1 cellular context compared by ENCODE assay signal in the genomic region with DNA sequence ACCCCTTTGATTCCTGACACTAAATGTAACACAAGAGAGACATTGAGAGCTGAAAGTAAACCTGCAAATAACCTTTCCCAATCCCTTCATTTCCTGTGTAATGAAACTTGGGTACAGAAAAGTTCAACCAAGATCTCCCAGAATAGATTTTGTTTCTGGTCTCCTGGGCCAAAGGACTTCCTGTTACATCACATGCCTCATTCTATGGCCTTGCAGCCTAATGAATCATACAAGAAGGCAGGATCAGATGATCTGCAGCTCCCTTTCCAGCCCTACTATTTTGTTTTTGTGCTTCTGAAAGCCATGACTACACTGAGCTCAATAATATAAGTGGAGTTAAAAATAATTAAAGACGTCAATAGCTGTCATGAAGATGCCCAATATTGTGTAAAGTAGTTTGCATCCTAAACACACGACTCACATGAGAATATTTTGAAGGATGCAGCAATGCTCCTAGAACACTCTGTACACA.
TF ChIP-seq lines count a peak whose summit lies in the region.

No MANE protein-coding gene starts in this region.

TF ChIP-seq in HepG2, 621 proteins besides CTCF, POLR2A, EP300 and RAD21 (continued from another document and continues in another):
- TF ChIP-seq TFE3 (CRISPR knock-in tag; IDR thresholded peaks at IDR 0.05): peak; percentile 98
- TF ChIP-seq ZNF501 (CRISPR knock-in tag; IDR thresholded peaks at IDR 0.05): no peak
- TF ChIP-seq, protein P1, sequence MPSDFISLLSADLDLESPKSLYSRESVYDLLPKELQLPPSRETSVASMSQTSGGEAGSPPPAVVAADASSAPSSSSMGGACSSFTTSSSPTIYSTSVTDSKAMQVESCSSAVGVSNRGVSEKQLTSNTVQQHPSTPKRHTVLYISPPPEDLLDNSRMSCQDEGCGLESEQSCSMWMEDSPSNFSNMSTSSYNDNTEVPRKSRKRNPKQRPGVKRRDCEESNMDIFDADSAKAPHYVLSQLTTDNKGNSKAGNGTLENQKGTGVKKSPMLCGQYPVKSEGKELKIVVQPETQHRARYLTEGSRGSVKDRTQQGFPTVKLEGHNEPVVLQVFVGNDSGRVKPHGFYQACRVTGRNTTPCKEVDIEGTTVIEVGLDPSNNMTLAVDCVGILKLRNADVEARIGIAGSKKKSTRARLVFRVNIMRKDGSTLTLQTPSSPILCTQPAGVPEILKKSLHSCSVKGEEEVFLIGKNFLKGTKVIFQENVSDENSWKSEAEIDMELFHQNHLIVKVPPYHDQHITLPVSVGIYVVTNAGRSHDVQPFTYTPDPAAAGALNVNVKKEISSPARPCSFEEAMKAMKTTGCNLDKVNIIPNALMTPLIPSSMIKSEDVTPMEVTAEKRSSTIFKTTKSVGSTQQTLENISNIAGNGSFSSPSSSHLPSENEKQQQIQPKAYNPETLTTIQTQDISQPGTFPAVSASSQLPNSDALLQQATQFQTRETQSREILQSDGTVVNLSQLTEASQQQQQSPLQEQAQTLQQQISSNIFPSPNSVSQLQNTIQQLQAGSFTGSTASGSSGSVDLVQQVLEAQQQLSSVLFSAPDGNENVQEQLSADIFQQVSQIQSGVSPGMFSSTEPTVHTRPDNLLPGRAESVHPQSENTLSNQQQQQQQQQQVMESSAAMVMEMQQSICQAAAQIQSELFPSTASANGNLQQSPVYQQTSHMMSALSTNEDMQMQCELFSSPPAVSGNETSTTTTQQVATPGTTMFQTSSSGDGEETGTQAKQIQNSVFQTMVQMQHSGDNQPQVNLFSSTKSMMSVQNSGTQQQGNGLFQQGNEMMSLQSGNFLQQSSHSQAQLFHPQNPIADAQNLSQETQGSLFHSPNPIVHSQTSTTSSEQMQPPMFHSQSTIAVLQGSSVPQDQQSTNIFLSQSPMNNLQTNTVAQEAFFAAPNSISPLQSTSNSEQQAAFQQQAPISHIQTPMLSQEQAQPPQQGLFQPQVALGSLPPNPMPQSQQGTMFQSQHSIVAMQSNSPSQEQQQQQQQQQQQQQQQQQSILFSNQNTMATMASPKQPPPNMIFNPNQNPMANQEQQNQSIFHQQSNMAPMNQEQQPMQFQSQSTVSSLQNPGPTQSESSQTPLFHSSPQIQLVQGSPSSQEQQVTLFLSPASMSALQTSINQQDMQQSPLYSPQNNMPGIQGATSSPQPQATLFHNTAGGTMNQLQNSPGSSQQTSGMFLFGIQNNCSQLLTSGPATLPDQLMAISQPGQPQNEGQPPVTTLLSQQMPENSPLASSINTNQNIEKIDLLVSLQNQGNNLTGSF (CRISPR knock-in tag; IDR thresholded peaks at IDR 0.05): no peak
- TF ChIP-seq ATAD3A (CRISPR knock-in tag; IDR thresholded peaks at IDR 0.05): no peak
- TF ChIP-seq, protein P2, sequence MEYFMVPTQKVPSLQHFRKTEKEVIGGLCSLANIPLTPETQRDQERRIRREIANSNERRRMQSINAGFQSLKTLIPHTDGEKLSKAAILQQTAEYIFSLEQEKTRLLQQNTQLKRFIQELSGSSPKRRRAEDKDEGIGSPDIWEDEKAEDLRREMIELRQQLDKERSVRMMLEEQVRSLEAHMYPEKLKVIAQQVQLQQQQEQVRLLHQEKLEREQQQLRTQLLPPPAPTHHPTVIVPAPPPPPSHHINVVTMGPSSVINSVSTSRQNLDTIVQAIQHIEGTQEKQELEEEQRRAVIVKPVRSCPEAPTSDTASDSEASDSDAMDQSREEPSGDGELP (IDR thresholded peaks at IDR 0.05; ENCODE audit: borderline replicate concordance, low read depth): peak; percentile 79; the same call in 1 of the 2 replicates
- TF ChIP-seq IRX3 (CRISPR knock-in tag; IDR thresholded peaks at IDR 0.05; ENCODE audit: borderline replicate concordance, low read depth): no peak
- no peak for TF ChIP-seq FOXA1 (IDR thresholded peaks at IDR 0.05)
- TF ChIP-seq FOXA1 (CRISPR knock-in tag; IDR thresholded peaks at IDR 0.05): peak; percentile 74
- TF ChIP-seq, protein P3, sequence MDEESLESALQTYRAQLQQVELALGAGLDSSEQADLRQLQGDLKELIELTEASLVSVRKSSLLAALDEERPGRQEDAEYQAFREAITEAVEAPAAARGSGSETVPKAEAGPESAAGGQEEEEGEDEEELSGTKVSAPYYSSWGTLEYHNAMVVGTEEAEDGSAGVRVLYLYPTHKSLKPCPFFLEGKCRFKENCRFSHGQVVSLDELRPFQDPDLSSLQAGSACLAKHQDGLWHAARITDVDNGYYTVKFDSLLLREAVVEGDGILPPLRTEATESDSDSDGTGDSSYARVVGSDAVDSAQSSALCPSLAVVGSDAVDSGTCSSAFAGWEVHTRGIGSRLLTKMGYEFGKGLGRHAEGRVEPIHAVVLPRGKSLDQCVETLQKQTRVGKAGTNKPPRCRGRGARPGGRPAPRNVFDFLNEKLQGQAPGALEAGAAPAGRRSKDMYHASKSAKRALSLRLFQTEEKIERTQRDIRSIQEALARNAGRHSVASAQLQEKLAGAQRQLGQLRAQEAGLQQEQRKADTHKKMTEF (CRISPR knock-in tag; IDR thresholded peaks at IDR 0.05): peak; percentile 85
- TF ChIP-seq RFX3 (CRISPR knock-in tag; IDR thresholded peaks at IDR 0.05): no peak
- TF ChIP-seq ZNF274 (CRISPR knock-in tag; IDR thresholded peaks at IDR 0.05): no peak
- TF ChIP-seq SNAPC2 (CRISPR knock-in tag; IDR thresholded peaks at IDR 0.05): no peak
- no peak for TF ChIP-seq ZNF776 (CRISPR knock-in tag; IDR thresholded peaks at IDR 0.05)
- no peak for TF ChIP-seq ZNF589 (CRISPR knock-in tag; conservative IDR thresholded peaks at IDR 0.05)
- TF ChIP-seq ZNF549 (CRISPR knock-in tag; IDR thresholded peaks at IDR 0.05): no peak
- no peak for TF ChIP-seq HOXA7 (CRISPR knock-in tag; IDR thresholded peaks at IDR 0.05)
- peak; percentile 63; the same call in 1 of the 2 replicates for TF ChIP-seq THAP11 (CRISPR knock-in tag; IDR thresholded peaks at IDR 0.05)
- TF ChIP-seq CREB1 (IDR thresholded peaks at IDR 0.05): no peak
- TF ChIP-seq CREB1 (CRISPR knock-in tag; IDR thresholded peaks at IDR 0.05): peak; percentile 75
- TF ChIP-seq KDM4B (CRISPR knock-in tag; IDR thresholded peaks at IDR 0.05): no peak
- TF ChIP-seq MLX (CRISPR knock-in tag; IDR thresholded peaks at IDR 0.05): peak; percentile 28
- 0 out of 2 replicates have a peak, but pooled peaks have one; percentile 39 for TF ChIP-seq ZNF292 (CRISPR knock-in tag; IDR thresholded peaks at IDR 0.05; ENCODE audit: borderline replicate concordance, low read depth)
- TF ChIP-seq ZNF460 (CRISPR knock-in tag; IDR thresholded peaks at IDR 0.05; ENCODE audit: borderline replicate concordance): no peak
- no peak for TF ChIP-seq WIZ (CRISPR knock-in tag; IDR thresholded peaks at IDR 0.05)
- peak; percentile 62; the same call in 1 of the 2 replicates for TF ChIP-seq HMG20B (CRISPR knock-in tag; conservative IDR thresholded peaks at IDR 0.05)
- TF ChIP-seq ZNF343 (CRISPR knock-in tag; IDR thresholded peaks at IDR 0.05): no peak
- TF ChIP-seq, protein P4, sequence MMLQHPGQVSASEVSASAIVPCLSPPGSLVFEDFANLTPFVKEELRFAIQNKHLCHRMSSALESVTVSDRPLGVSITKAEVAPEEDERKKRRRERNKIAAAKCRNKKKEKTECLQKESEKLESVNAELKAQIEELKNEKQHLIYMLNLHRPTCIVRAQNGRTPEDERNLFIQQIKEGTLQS (CRISPR knock-in tag; IDR thresholded peaks at IDR 0.05): peak; percentile 65; the same call in 1 of the 2 replicates
- TF ChIP-seq HMG20A (CRISPR knock-in tag; IDR thresholded peaks at IDR 0.05; ENCODE audit: borderline replicate concordance): peak; percentile 90
- TF ChIP-seq AFF4 (CRISPR knock-in tag; IDR thresholded peaks at IDR 0.05): no peak
- TF ChIP-seq, protein P5, sequence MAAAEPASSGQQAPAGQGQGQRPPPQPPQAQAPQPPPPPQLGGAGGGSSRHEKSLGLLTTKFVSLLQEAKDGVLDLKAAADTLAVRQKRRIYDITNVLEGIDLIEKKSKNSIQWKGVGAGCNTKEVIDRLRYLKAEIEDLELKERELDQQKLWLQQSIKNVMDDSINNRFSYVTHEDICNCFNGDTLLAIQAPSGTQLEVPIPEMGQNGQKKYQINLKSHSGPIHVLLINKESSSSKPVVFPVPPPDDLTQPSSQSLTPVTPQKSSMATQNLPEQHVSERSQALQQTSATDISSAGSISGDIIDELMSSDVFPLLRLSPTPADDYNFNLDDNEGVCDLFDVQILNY (CRISPR knock-in tag; conservative IDR thresholded peaks at IDR 0.05): no peak
- no peak for TF ChIP-seq CBX2 (IDR thresholded peaks at IDR 0.05; ENCODE audit: low read depth, low read length)
- no peak for TF ChIP-seq CBX2 (CRISPR knock-in tag; IDR thresholded peaks at IDR 0.05; ENCODE audit: low read depth)
- no peak for TF ChIP-seq SNAPC4 (CRISPR knock-in tag; IDR thresholded peaks at IDR 0.05)
- TF ChIP-seq, protein P6, sequence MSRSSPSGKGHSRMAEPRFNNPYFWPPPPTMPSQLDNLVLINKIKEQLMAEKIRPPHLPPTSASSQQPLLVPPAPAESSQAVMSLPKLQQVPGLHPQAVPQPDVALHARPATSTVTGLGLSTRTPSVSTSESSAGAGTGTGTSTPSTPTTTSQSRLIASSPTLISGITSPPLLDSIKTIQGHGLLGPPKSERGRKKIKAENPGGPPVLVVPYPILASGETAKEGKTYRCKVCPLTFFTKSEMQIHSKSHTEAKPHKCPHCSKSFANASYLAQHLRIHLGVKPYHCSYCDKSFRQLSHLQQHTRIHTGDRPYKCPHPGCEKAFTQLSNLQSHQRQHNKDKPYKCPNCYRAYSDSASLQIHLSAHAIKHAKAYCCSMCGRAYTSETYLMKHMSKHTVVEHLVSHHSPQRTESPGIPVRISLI (CRISPR knock-in tag; IDR thresholded peaks at IDR 0.05; ENCODE audit: borderline replicate concordance): peak; percentile 38; the same call in 1 of the 2 replicates
- TF ChIP-seq ZNF232 (CRISPR knock-in tag; IDR thresholded peaks at IDR 0.05; ENCODE audit: borderline replicate concordance): no peak
- TF ChIP-seq PHF8 (CRISPR knock-in tag; IDR thresholded peaks at IDR 0.05): no peak
